In the genomic region with DNA sequence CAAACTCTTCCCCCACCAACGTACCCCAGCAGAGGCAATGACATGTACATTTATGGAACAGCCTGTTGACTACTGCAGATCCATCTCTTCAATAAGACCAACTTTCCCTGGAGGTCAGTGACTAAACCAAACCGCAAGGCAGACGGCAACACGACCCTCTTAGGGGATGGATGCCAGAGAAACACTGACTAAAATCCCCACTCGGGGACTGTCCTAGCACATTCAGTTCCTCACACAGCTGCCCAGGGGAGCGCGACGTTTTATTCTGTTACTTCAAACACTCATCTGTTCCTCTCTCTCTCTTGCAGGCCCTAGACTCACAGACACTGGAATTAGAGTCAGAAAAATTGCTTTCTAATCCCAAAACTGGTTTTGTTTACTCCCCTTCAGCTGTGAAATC, we compare ENCODE assay signal across 22 cellular contexts.
A peak's percentile ranks its signal among the peaks of the same experiment; 100 is the strongest.
DNase-seq lines count a peak whose midpoint lies in the region; ATAC-seq and TF ChIP-seq lines count a peak whose summit lies in the region.
"Had no signal": no experiment of that assay in that cellular context is flagged by ENCODE, and none has a peak within 500 bp of the region (broad histone marks: within the 10 kb centered on the region; RNA-seq: fewer than 3 reads in every experiment).

No MANE protein-coding gene starts in this region.

- no peaks in the 10 kb centered on the region for H3K36me3 ChIP-seq in BLaER1 treated with 17β-estradiol and CSF1 and Interleukin-3, amounts not matched to agents 10 nM and 100 nM
- no peaks in the 10 kb centered on the region for H3K36me3 ChIP-seq in psoas muscle (ENCODE audit: insufficient read depth in 1 of 2, low read depth in 1 of 2)
- H3K36me3 ChIP-seq: adrenal gland, esophagus squamous epithelium, upper lobe of left lung had no signal

- peak overlapping the region in 2 of 11 experiments; percentile 1 to 5; a peak in 1 of 22 replicates for H3K9ac ChIP-seq in BLaER1 treated with 17β-estradiol and CSF1 and Interleukin-3, amounts not matched to agents 10 nM and 100 nM

- TF ChIP-seq CTCF in astrocyte of the spinal cord (IDR thresholded peaks at IDR 0.05; ENCODE audit: low read depth, low read length) (no peak), psoas muscle (IDR thresholded peaks at IDR 0.05) (no peak)

- peak overlapping the region in 9 of 11 experiments; percentile 18 to 55 (median 43); a peak in 16 of 22 replicates for H3K4me2 ChIP-seq in BLaER1 treated with 17β-estradiol and CSF1 and Interleukin-3, amounts not matched to agents 10 nM and 100 nM

- H3K9me3 ChIP-seq in BLaER1 treated with 17β-estradiol and CSF1 and Interleukin-3, amounts not matched to agents 10 nM and 100 nM (replicated peaks in 1 of 11): no peaks in the 10 kb centered on the region
- no peaks in the 10 kb centered on the region for H3K9me3 ChIP-seq in psoas muscle
- H3K9me3 ChIP-seq: adrenal gland, esophagus squamous epithelium, upper lobe of left lung had no signal

- ATAC-seq in HG03354 (IDR thresholded peaks at IDR 0.05; ENCODE audit: poor library complexity, severe bottlenecking, unreplicated experiment) (peak; percentile 41), psoas muscle (peak in 3 of 4 donors; percentile 70 to 85 (median 75)), GM18873 (IDR thresholded peaks at IDR 0.05; ENCODE audit: low FRiP score, unreplicated experiment) (no peak)
- ATAC-seq: activated T-helper 17 cell treated with anti-CD3 and anti-CD28 coated beads, Interleukin-2, amount 50 U/mL, for 72 hours had no signal

- H4K20me1 ChIP-seq in BLaER1 treated with 17β-estradiol and CSF1 and Interleukin-3, amounts not matched to agents 10 nM and 100 nM: no peaks in the 10 kb centered on the region

- intact Hi-C loops in psoas muscle (cut with DNase I): loop anchor here (10.0 kb wide), 2 partner anchors 182 to 402 kb away; no protein-coding TSS in a partner anchor

- WGBS in psoas muscle, 3 donors: 12 to 26% (median 20%) methylated on average over 8 of the region's 8 CpGs

- in situ Hi-C loops in astrocyte of the spinal cord (cut with HindIII; ENCODE audit: low sequenced_read_pairs): no loop called here

- H3K27me3 ChIP-seq in BLaER1 treated with 17β-estradiol and CSF1 and Interleukin-3, amounts not matched to agents 10 nM and 100 nM: no peaks in the 10 kb centered on the region
- no peaks in the 10 kb centered on the region for H3K27me3 ChIP-seq in psoas muscle (ENCODE audit: insufficient read depth in 3 of 3, low read length in 2 of 3)
- H3K27me3 ChIP-seq: adrenal gland, upper lobe of left lung had no signal

- DNase-seq in astrocyte of the spinal cord (ENCODE audit: low read depth, low spot score): peak; percentile 26
- DNase-seq in psoas muscle: peak in 1 of 2 donors; percentile 86
- no peak for DNase-seq in SW 1271 (lab: John Stamatoyannopoulos, UW)
- DNase-seq in iPS-NIHi7 (ENCODE audit: extremely low spot score): no peak
- DNase-seq in NCI-H1436 (lab: John Stamatoyannopoulos, UW): no peak
- DNase-seq: activated CD4-positive, CD25-positive, alpha-beta regulatory T cell treated with anti-CD3 and anti-CD28 coated beads, Interleukin-2, amount 50 U/mL, for 72 hours; adrenal gland; central memory CD4-positive, alpha-beta T cell; effector CD4-positive, alpha-beta T cell; esophagus squamous epithelium; HCEC 1CT; islet precursor cell; KBM-7; mesenchymal stem cell; NCI-H1092 treated with DMSO at 0.1 percent for 48 hours; NCI-H526 treated with DMSO at 0.1 percent for 48 hours; stimulated activated naive CD4-positive, alpha-beta T cell treated with Interleukin-2 at 50 U/mL for 16 hours; upper lobe of left lung had no signal

- 0 out of 22 replicates have a peak overlapping the region, but pooled peaks of 1 of the 11 experiments have one; percentile 30 for H3K27ac ChIP-seq in BLaER1 treated with 17β-estradiol and CSF1 and Interleukin-3, amounts not matched to agents 10 nM and 100 nM
- H3K27ac ChIP-seq in psoas muscle: no peak overlapping the region
- H3K27ac ChIP-seq: adrenal gland, esophagus squamous epithelium, upper lobe of left lung had no signal

- H3K4me1 ChIP-seq in BLaER1 treated with 17β-estradiol and CSF1 and Interleukin-3, amounts not matched to agents 10 nM and 100 nM: peaks cover 14 to 38% (median 28%) of the 10 kb centered on the region in 10 experiments
- H3K4me1 ChIP-seq in psoas muscle: no peaks in the 10 kb centered on the region
- H3K4me1 ChIP-seq: adrenal gland, esophagus squamous epithelium had no signal

- H3K4me3 ChIP-seq in BLaER1 treated with 17β-estradiol and CSF1 and Interleukin-3, amounts not matched to agents 10 nM and 100 nM: no peak overlapping the region
- no peak overlapping the region for H3K4me3 ChIP-seq in astrocyte of the spinal cord (ENCODE audit: low read depth, low read length)
- no peak overlapping the region for H3K4me3 ChIP-seq in psoas muscle
- H3K4me3 ChIP-seq: adrenal gland, esophagus squamous epithelium, upper lobe of left lung had no signal
